In the genomic region with DNA sequence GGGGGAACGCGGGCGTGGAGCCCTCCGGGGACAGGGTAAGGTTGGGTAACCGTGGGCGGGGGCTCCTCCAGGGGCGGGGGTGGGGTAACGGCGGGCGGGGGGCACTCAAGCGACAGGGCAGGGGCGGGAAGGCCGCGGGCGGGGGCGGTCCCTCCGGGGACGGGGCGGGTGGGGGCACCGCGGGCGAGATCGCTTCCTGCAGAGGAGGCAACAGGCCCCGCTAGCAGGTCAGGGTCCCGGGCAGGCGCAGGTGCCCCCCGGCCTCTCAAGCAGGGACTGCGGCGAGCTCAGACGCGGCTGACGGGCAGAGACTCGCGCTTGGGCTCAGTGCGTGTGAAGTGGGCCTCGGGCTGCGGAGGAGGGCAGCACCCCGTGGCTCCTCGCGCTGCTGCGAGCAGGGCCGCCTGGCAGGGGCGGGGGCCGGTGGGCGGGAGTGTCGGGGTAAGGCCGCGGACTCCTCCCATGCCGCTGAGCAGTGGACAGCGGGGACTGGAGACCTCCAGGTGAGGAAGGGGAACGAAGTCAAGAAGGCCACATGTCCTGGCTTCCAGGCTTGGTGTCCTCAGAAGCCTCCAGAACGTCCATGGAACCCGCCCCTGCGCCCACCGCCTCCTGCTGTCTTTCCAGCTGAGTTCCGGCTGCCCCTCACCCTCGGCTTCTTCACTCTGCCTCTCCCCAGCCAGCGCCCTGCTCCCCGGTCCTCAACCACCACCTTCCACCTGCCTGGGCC, we compare ENCODE assay signal across 1 cellular context.
TF ChIP-seq lines count a peak whose summit lies in the region.

No MANE protein-coding gene starts in this region.

TF ChIP-seq in K562, 482 proteins besides CTCF, POLR2A, EP300 and RAD21 (continues in another document):
- TF ChIP-seq NEUROD1 (IDR thresholded peaks at IDR 0.05; ENCODE audit: borderline replicate concordance, low read depth, low read length, partially characterized antibody) (peak; percentile 7), ELF4 (CRISPR knock-in tag; IDR thresholded peaks at IDR 0.05) (0 out of 2 replicates have a peak, but pooled peaks have one; percentile 42), TFAP4 (CRISPR knock-in tag; IDR thresholded peaks at IDR 0.05; ENCODE audit: borderline replicate concordance) (peak; percentile 52), FIP1L1 (IDR thresholded peaks at IDR 0.05; ENCODE audit: low read depth, low read length, poor library complexity, severe bottlenecking) (peak; percentile 9), MEF2A (IDR thresholded peaks at IDR 0.05; ENCODE audit: control insufficient read depth, low read depth, low read length) (no peak), MLX (CRISPR knock-in tag; conservative IDR thresholded peaks at IDR 0.05) (0 out of 4 replicates have a peak, but pooled peaks of 1 of the 2 experiments have one; percentile 14), TARDBP (IDR thresholded peaks at IDR 0.05) (no peak), BHLHE40 (IDR thresholded peaks at IDR 0.05; ENCODE audit: low read length) (0 out of 2 replicates have a peak, but pooled peaks have one; percentile 12), IRF2 (CRISPR knock-in tag; IDR thresholded peaks at IDR 0.05) (no peak), ZNF644 (tag; IDR thresholded peaks at IDR 0.05; ENCODE audit: low read depth) (0 out of 2 replicates have a peak, but pooled peaks have one; percentile 1), RBM39 (optimal IDR thresholded peaks at IDR 0.05; ENCODE audit: low read depth, low read length) (no peak), NFATC3 (IDR thresholded peaks at IDR 0.05) (no peak), DPF2 (IDR thresholded peaks at IDR 0.05) (peak; percentile 39; the same call in 1 of the 2 replicates), NCOA1 (IDR thresholded peaks at IDR 0.05; ENCODE audit: low read depth) (no peak), POLR2G (IDR thresholded peaks at IDR 0.05; ENCODE audit: low read depth, low read length) (peak; percentile 85), TEAD1 (CRISPR knock-in tag; IDR thresholded peaks at IDR 0.05) (peak in 1 of 2 experiments; percentile 59; a peak in 1 of 4 replicates), ZBTB17 (CRISPR knock-in tag; IDR thresholded peaks at IDR 0.05) (no peak), ZBTB7A (IDR thresholded peaks at IDR 0.05; ENCODE audit: borderline replicate concordance, control insufficient read depth, low read depth, low read length) (peak; percentile 62; the same call in 1 of the 2 replicates), MNT (conservative IDR thresholded peaks at IDR 0.05) (peak in 1 of 2 experiments; percentile 49; a peak in 1 of 4 replicates), EP400 (IDR thresholded peaks at IDR 0.05) (peak; percentile 52; the same call in 1 of the 2 replicates), MCM5 (IDR thresholded peaks at IDR 0.05; ENCODE audit: low read depth) (no peak), ZFP91 (CRISPR knock-in tag; IDR thresholded peaks at IDR 0.05) (peak; percentile 18), ETV1 (tag; conservative IDR thresholded peaks at IDR 0.05; ENCODE audit: low read depth) (0 out of 2 replicates have a peak, but pooled peaks have one; percentile 13), KLF10 (CRISPR knock-in tag; IDR thresholded peaks at IDR 0.05) (no peak), SNRNP70 (optimal IDR thresholded peaks at IDR 0.05; ENCODE audit: low read depth, low read length) (no peak), RBFOX2 (IDR thresholded peaks at IDR 0.05; ENCODE audit: low read depth, low read length) (peak; percentile 79), MYC (IDR thresholded peaks at IDR 0.05; ENCODE audit: low read depth, low read length) (no peak), MYC (CRISPR knock-in tag; IDR thresholded peaks at IDR 0.05; ENCODE audit: borderline replicate concordance, low read depth) (no peak), ADNP (tag; IDR thresholded peaks at IDR 0.05) (no peak), SP1 (CRISPR knock-in tag; IDR thresholded peaks at IDR 0.05) (no peak; the same call in 1 of the 2 replicates), PHF20 (IDR thresholded peaks at IDR 0.05; ENCODE audit: partially characterized antibody) (peak; percentile 63), NR3C1 (CRISPR knock-in tag; IDR thresholded peaks at IDR 0.05) (0 out of 2 replicates have a peak, but pooled peaks have one; percentile 74), RNF2 (IDR thresholded peaks at IDR 0.05) (0 out of 2 replicates have a peak, but pooled peaks have one; percentile 20), HDAC2 (IDR thresholded peaks at IDR 0.05) (no peak), PHF21A (IDR thresholded peaks at IDR 0.05; ENCODE audit: borderline replicate concordance, low read depth) (peak; percentile 35; the same call in 1 of the 2 replicates), KDM2B (CRISPR knock-in tag; IDR thresholded peaks at IDR 0.05) (0 out of 2 replicates have a peak, but pooled peaks have one; percentile 25), POLR2B (IDR thresholded peaks at IDR 0.05; ENCODE audit: low read depth, partially characterized antibody) (peak; percentile 55), PHF8 (IDR thresholded peaks at IDR 0.05; ENCODE audit: borderline replicate concordance, low read length) (peak; percentile 69), ZNF77 (CRISPR knock-in tag; IDR thresholded peaks at IDR 0.05) (no peak), MCM7 (IDR thresholded peaks at IDR 0.05) (no peak), HMGN3 (IDR thresholded peaks at IDR 0.05; ENCODE audit: borderline replicate concordance, extremely low read depth, insufficient read length, low read depth, low read length) (peak; percentile 18), FOXK2 (conservative IDR thresholded peaks at IDR 0.05 in 1 of 2, IDR thresholded peaks at IDR 0.05 in 1 of 2; ENCODE audit: low read depth in 2 of 2) (no peak), HNRNPL (IDR thresholded peaks at IDR 0.05; ENCODE audit: low read depth, low read length) (peak; percentile 94), GATAD2A (IDR thresholded peaks at IDR 0.05) (peak; percentile 38; the same call in 1 of the 2 replicates)
- TF ChIP-seq, protein P1, sequence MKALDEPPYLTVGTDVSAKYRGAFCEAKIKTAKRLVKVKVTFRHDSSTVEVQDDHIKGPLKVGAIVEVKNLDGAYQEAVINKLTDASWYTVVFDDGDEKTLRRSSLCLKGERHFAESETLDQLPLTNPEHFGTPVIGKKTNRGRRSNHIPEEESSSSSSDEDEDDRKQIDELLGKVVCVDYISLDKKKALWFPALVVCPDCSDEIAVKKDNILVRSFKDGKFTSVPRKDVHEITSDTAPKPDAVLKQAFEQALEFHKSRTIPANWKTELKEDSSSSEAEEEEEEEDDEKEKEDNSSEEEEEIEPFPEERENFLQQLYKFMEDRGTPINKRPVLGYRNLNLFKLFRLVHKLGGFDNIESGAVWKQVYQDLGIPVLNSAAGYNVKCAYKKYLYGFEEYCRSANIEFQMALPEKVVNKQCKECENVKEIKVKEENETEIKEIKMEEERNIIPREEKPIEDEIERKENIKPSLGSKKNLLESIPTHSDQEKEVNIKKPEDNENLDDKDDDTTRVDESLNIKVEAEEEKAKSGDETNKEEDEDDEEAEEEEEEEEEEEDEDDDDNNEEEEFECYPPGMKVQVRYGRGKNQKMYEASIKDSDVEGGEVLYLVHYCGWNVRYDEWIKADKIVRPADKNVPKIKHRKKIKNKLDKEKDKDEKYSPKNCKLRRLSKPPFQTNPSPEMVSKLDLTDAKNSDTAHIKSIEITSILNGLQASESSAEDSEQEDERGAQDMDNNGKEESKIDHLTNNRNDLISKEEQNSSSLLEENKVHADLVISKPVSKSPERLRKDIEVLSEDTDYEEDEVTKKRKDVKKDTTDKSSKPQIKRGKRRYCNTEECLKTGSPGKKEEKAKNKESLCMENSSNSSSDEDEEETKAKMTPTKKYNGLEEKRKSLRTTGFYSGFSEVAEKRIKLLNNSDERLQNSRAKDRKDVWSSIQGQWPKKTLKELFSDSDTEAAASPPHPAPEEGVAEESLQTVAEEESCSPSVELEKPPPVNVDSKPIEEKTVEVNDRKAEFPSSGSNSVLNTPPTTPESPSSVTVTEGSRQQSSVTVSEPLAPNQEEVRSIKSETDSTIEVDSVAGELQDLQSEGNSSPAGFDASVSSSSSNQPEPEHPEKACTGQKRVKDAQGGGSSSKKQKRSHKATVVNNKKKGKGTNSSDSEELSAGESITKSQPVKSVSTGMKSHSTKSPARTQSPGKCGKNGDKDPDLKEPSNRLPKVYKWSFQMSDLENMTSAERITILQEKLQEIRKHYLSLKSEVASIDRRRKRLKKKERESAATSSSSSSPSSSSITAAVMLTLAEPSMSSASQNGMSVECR (CRISPR knock-in tag; IDR thresholded peaks at IDR 0.05), result 0 out of 2 replicates have a peak, but pooled peaks have one; percentile 5
- TF ChIP-seq, protein P2, sequence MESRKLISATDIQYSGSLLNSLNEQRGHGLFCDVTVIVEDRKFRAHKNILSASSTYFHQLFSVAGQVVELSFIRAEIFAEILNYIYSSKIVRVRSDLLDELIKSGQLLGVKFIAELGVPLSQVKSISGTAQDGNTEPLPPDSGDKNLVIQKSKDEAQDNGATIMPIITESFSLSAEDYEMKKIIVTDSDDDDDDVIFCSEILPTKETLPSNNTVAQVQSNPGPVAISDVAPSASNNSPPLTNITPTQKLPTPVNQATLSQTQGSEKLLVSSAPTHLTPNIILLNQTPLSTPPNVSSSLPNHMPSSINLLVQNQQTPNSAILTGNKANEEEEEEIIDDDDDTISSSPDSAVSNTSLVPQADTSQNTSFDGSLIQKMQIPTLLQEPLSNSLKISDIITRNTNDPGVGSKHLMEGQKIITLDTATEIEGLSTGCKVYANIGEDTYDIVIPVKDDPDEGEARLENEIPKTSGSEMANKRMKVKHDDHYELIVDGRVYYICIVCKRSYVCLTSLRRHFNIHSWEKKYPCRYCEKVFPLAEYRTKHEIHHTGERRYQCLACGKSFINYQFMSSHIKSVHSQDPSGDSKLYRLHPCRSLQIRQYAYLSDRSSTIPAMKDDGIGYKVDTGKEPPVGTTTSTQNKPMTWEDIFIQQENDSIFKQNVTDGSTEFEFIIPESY (CRISPR knock-in tag; IDR thresholded peaks at IDR 0.05), result peak; percentile 7; the same call in 1 of the 2 replicates
- TF ChIP-seq, protein P3, sequence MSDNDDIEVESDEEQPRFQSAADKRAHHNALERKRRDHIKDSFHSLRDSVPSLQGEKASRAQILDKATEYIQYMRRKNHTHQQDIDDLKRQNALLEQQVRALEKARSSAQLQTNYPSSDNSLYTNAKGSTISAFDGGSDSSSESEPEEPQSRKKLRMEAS (CRISPR knock-in tag; IDR thresholded peaks at IDR 0.05), result peak; percentile 74
- TF ChIP-seq, protein P4, sequence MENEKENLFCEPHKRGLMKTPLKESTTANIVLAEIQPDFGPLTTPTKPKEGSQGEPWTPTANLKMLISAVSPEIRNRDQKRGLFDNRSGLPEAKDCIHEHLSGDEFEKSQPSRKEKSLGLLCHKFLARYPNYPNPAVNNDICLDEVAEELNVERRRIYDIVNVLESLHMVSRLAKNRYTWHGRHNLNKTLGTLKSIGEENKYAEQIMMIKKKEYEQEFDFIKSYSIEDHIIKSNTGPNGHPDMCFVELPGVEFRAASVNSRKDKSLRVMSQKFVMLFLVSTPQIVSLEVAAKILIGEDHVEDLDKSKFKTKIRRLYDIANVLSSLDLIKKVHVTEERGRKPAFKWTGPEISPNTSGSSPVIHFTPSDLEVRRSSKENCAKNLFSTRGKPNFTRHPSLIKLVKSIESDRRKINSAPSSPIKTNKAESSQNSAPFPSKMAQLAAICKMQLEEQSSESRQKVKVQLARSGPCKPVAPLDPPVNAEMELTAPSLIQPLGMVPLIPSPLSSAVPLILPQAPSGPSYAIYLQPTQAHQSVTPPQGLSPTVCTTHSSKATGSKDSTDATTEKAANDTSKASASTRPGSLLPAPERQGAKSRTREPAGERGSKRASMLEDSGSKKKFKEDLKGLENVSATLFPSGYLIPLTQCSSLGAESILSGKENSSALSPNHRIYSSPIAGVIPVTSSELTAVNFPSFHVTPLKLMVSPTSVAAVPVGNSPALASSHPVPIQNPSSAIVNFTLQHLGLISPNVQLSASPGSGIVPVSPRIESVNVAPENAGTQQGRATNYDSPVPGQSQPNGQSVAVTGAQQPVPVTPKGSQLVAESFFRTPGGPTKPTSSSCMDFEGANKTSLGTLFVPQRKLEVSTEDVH (IDR thresholded peaks at IDR 0.05; ENCODE audit: low read depth, partially characterized antibody), result no peak
- TF ChIP-seq, protein P5, sequence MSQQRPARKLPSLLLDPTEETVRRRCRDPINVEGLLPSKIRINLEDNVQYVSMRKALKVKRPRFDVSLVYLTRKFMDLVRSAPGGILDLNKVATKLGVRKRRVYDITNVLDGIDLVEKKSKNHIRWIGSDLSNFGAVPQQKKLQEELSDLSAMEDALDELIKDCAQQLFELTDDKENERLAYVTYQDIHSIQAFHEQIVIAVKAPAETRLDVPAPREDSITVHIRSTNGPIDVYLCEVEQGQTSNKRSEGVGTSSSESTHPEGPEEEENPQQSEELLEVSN (IDR thresholded peaks at IDR 0.05; ENCODE audit: borderline replicate concordance in 1 of 2, extremely low read depth in 1 of 2, insufficient read depth in 1 of 2, insufficient read length in 1 of 2, low read depth in 1 of 2, low read length in 1 of 2, poor library complexity in 1 of 2, severe bottlenecking in 1 of 2), result peak; percentile 52 to 72
